Comparison of ENCODE assay signal across 15 cellular contexts in genomic region chr13:48908381-48909087, GRCh38.
A peak's percentile ranks its signal among the peaks of the same experiment; 100 is the strongest.
DNase-seq lines count a peak whose midpoint lies in the region; TF ChIP-seq lines count a peak whose summit lies in the region.
"Had no signal": no experiment of that assay in that cellular context is flagged by ENCODE, and none has a peak within 500 bp of the region (broad histone marks: within the 10 kb centered on the region; RNA-seq: fewer than 3 reads in every experiment).

No MANE protein-coding gene starts in this region.

- peaks cover 3% of the 10 kb centered on the region for H3K9me3 Mint-ChIP-seq in progenitor cell of endocrine pancreas (ENCODE audit: low read depth)

- no peak overlapping the region for H3K27ac Mint-ChIP-seq in progenitor cell of endocrine pancreas
- H3K27ac Mint-ChIP-seq: activated naive CD8-positive, alpha-beta T cell treated with anti-CD3 and anti-CD28 coated beads, Interleukin-2, amount 10 ng/mL, durations not matched to agents 7 days and 5 days had no signal

- TF ChIP-seq CTCF in AG09309 (IDR thresholded peaks at IDR 0.05; ENCODE audit: control insufficient read depth, insufficient read depth, low read depth, low read length, missing control alignments) (no peak), progenitor cell of endocrine pancreas (IDR thresholded peaks at IDR 0.05; ENCODE audit: unreplicated experiment) (no peak)

- no peaks in the 10 kb centered on the region for H3K36me3 Mint-ChIP-seq in progenitor cell of endocrine pancreas (ENCODE audit: insufficient read depth)
- H3K36me3 Mint-ChIP-seq: activated naive CD8-positive, alpha-beta T cell treated with anti-CD3 and anti-CD28 coated beads, Interleukin-2, amount 10 ng/mL, durations not matched to agents 7 days and 5 days had no signal

- H3K4me3 ChIP-seq in AG09309 (ENCODE audit: control insufficient read depth, low read depth, low read length) = no peak overlapping the region
- H3K4me3 ChIP-seq: testis had no signal

- no peak overlapping the region for H3K4me3 Mint-ChIP-seq in progenitor cell of endocrine pancreas (ENCODE audit: low read depth)
- H3K4me3 Mint-ChIP-seq: activated naive CD8-positive, alpha-beta T cell treated with anti-CD3 and anti-CD28 coated beads, Interleukin-2, amount 10 ng/mL, durations not matched to agents 7 days and 5 days had no signal

- DNase-seq in AG09309 (ENCODE audit: low read depth) = peak; percentile 55
- peak; percentile 17 for DNase-seq in NCI-H226
- peak; percentile 81 for DNase-seq in fibroblast of gingiva (ENCODE audit: low read depth)
- DNase-seq in myocyte (ENCODE audit: low read depth) = peak; percentile 24
- no peak for DNase-seq in stimulated activated naive CD4-positive, alpha-beta T cell (lab: John Stamatoyannopoulos, UW)
- DNase-seq in DMS79 treated with DMSO at 0.1 percent for 48 hours (lab: John Stamatoyannopoulos, UW) = no peak
- DNase-seq in T-helper 2 cell = no peak
- no peak for DNase-seq in progenitor cell of endocrine pancreas (ENCODE audit: low spot score, unreplicated experiment)
- DNase-seq: activated CD4-positive, CD25-positive, alpha-beta regulatory T cell; activated CD8-positive, alpha-beta memory T cell treated with anti-CD3 and anti-CD28 coated beads, Interleukin-2, amount 50 U/mL, for 4 hours; activated naive CD8-positive, alpha-beta T cell treated with anti-CD3 and anti-CD28 coated beads, Interleukin-2, amount 10 ng/mL, durations not matched to agents 7 days and 5 days; BE2C; erythroblast; NCI-H446; testis had no signal

- no peaks in the 10 kb centered on the region for H3K27me3 Mint-ChIP-seq in progenitor cell of endocrine pancreas

- peaks cover 26% of the 10 kb centered on the region for H3K4me1 Mint-ChIP-seq in progenitor cell of endocrine pancreas (ENCODE audit: low read depth)

Comparison
In these comparisons a context has a peak if more than half of its experiments do, and no peak if none do; other contexts are left out.
1. DNase-seq: peak in AG09309 (single experiment), NCI-H226 (single experiment), fibroblast of gingiva (single experiment) and myocyte (single experiment); none in stimulated activated naive CD4-positive, alpha-beta T cell (0 of 6), DMS79 treated with DMSO at 0.1 percent for 48 hours (single experiment), T-helper 2 cell (0 of 5) and progenitor cell of endocrine pancreas (single experiment).